Comparison of ENCODE assay signal across 1 cellular context in genomic region chr6:130320908-130321307, GRCh38.
TF ChIP-seq lines count a peak whose summit lies in the region.

No MANE protein-coding gene starts in this region.

TF ChIP-seq in IMR-90, 13 proteins besides CTCF, POLR2A, EP300 and RAD21 (continued from another document):
- TF ChIP-seq ELK1 (IDR thresholded peaks at IDR 0.05; ENCODE audit: borderline replicate concordance, low read depth, low read length) (no peak), RFX5 (IDR thresholded peaks at IDR 0.05; ENCODE audit: low read depth, low read length) (no peak), BHLHE40 (IDR thresholded peaks at IDR 0.05; ENCODE audit: low read depth, low read length) (no peak)
